Comparison of ENCODE assay signal across 19 cellular contexts in genomic region chr17:63816123-63816522, GRCh38. TPM values are rescaled to one million over a fixed set of nuclear protein-coding genes. Genes with fewer than 3 reads are reported as not detected.
A peak's percentile ranks its signal among the peaks of the same experiment; 100 is the strongest.
DNase-seq lines count a peak whose midpoint lies in the region; ATAC-seq, FAIRE-seq and TF ChIP-seq lines count a peak whose summit lies in the region.
"Had no signal": no experiment of that assay in that cellular context is flagged by ENCODE, and none has a peak within 500 bp of the region (broad histone marks: within the 10 kb centered on the region; RNA-seq: fewer than 3 reads in every experiment).

No MANE protein-coding gene starts in this region.

- H3K36me3 ChIP-seq in SK-N-SH (replicated peaks in 1 of 2; ENCODE audit: control insufficient read depth in 1 of 2, insufficient read depth in 2 of 2, low read length in 1 of 2) (peaks cover 94 to 95% of the 10 kb centered on the region in 2 experiments), SJSA1 (peaks cover 97% of the 10 kb centered on the region), suprapubic skin (peaks cover 100% of the 10 kb centered on the region)

- no peak for TF ChIP-seq POLR2A in A549 (IDR thresholded peaks at IDR 0.05; ENCODE audit: low read length)
- no peak for TF ChIP-seq POLR2A in suprapubic skin (IDR thresholded peaks at IDR 0.05)

- WGBS in SK-N-SH (ENCODE audit: low lambda C conversion rate): 88% methylated on average over 2 of the region's 2 CpGs
- WGBS in A549 (ENCODE audit: missing lambda C conversion rate): 92% methylated on average over 2 of the region's 2 CpGs
- WGBS in suprapubic skin: 91% methylated on average over 2 of the region's 2 CpGs

- ATAC-seq in SK-N-SH treated with all-trans-retinoic acid at 6 μM for 48 hours (no peak), A549 (no peak), HG03460 (IDR thresholded peaks at IDR 0.05; ENCODE audit: unreplicated experiment) (no peak)
- ATAC-seq: HCT116 had no signal

- CTCF ChIA-PET in SK-N-SH (lab: Yijun Ruan, JAX): interaction anchor here (1.1 to 2.2 kb wide), 6 partner anchors 10 to 120 kb away, joined by 3 to 8 read pairs (median 4); no protein-coding TSS in a partner anchor
- CTCF ChIA-PET in A549 (lab: Yijun Ruan, JAX): interaction anchor here (1.5 to 5.7 kb wide), 5 partner anchors 11 to 33 kb away, joined by 5 to 33 read pairs (median 8); partner anchors contain the start of genes FTSJ3 and PSMC5

- H3K4me3 ChIP-seq in SK-N-SH (ENCODE audit: low read depth in 2 of 2, low read length in 1 of 2) (no peak overlapping the region), A549 (no peak overlapping the region), SJSA1 (no peak overlapping the region), suprapubic skin (no peak overlapping the region)

- H3K9me3 ChIP-seq in SK-N-SH: no peaks in the 10 kb centered on the region
- no peaks in the 10 kb centered on the region for H3K9me3 ChIP-seq in A549
- H3K9me3 ChIP-seq in SJSA1 (replicated peaks): no peaks in the 10 kb centered on the region
- H3K9me3 ChIP-seq in suprapubic skin: no peaks in the 10 kb centered on the region

- TF ChIP-seq RAD21 in SK-N-SH (IDR thresholded peaks at IDR 0.05; ENCODE audit: low read length) (no peak), A549 (conservative IDR thresholded peaks at IDR 0.05 in 1 of 2, IDR thresholded peaks at IDR 0.05 in 1 of 2) (no peak)

- H3K27ac ChIP-seq in SK-N-SH (ENCODE audit: low read depth in 2 of 2, low read length in 1 of 2): peak overlapping the region; percentile 3 to 4; a peak in 2 of 4 replicates
- H3K27ac ChIP-seq in A549: no peak overlapping the region
- peak overlapping the region; percentile 18 for H3K27ac ChIP-seq in SJSA1
- no peak overlapping the region for H3K27ac ChIP-seq in suprapubic skin
- H3K27ac ChIP-seq: 22Rv1, C4-2B had no signal

- TF ChIP-seq EP300 in SK-N-SH (IDR thresholded peaks at IDR 0.05; ENCODE audit: borderline replicate concordance in 1 of 2, low read depth in 1 of 2, low read length in 1 of 2) (no peak), A549 (IDR thresholded peaks at IDR 0.05) (no peak), suprapubic skin (IDR thresholded peaks at IDR 0.05) (no peak)

- TF ChIP-seq CTCF in SK-N-SH (IDR thresholded peaks at IDR 0.05) (no peak), A549 (IDR thresholded peaks at IDR 0.05) (no peak), suprapubic skin (IDR thresholded peaks at IDR 0.05) (no peak)

- POLR2A ChIA-PET in SK-N-SH (lab: Yijun Ruan, JAX): no interaction called here
- POLR2A ChIA-PET in A549 (lab: Yijun Ruan, JAX): interaction anchor here (1.0 kb wide), 2 partner anchors 11 to 43 kb away, joined by 3 read pairs; partner anchors contain the start of genes CCDC47 and PSMC5

- H3K79me2 ChIP-seq in SK-N-SH (ENCODE audit: insufficient read depth): peaks cover 23% of the 10 kb centered on the region; the same call in 1 of the 2 replicates

- H3K9me2 ChIP-seq in SK-N-SH: no peaks in the 10 kb centered on the region

- H3K4me1 ChIP-seq in SK-N-SH (ENCODE audit: control insufficient read depth in 1 of 2, insufficient read depth in 2 of 2, low read depth in 1 of 2, low read length in 1 of 2) (no peaks in the 10 kb centered on the region; a peak in 1 of 4 replicates), A549 (peaks cover 24% of the 10 kb centered on the region), SJSA1 (replicated peaks) (peaks cover 32% of the 10 kb centered on the region), suprapubic skin (no peaks in the 10 kb centered on the region)

- FAIRE-seq in A549 (lab: Jason Lieb, UNC): no peak
- FAIRE-seq: GM18507, H1 had no signal

- H3K27me3 ChIP-seq in SK-N-SH (ENCODE audit: insufficient read depth) (no peaks in the 10 kb centered on the region), SJSA1 (replicated peaks) (no peaks in the 10 kb centered on the region), suprapubic skin (no peaks in the 10 kb centered on the region)

- H2AFZ ChIP-seq in SK-N-SH (ENCODE audit: low read depth): no peak overlapping the region

- peaks cover 23% of the 10 kb centered on the region; the same call in 1 of the 2 replicates for H4K20me1 ChIP-seq in SK-N-SH (ENCODE audit: insufficient read depth)

- DNase-seq in SK-N-SH (no peak), A549 (ENCODE audit: low read depth in 1 of 2, low spot score in 1 of 2) (no peak), SJSA1 (ENCODE audit: low read depth in 1 of 2, low spot score in 2 of 2) (no peak), suprapubic skin (ENCODE audit: low spot score in 2 of 2) (no peak)
- DNase-seq: Calu3; CD8-positive, alpha-beta memory T cell; DMS153; NCI-H1694; NCI-H2081; NCI-H2171 treated with DMSO at 0.1 percent for 48 hours; NCI-H526; Right ventricle myocardium superior had no signal

- no peak overlapping the region for H3K4me2 ChIP-seq in SK-N-SH
- H3K4me2 ChIP-seq in A549: no peak overlapping the region

- H3F3A ChIP-seq in SK-N-SH (replicated peaks; ENCODE audit: insufficient read depth): peaks cover 54% of the 10 kb centered on the region

- no peak overlapping the region for H3K9ac ChIP-seq in SK-N-SH

TF ChIP-seq in SK-N-SH, 30 proteins besides CTCF, POLR2A, EP300 and RAD21 (continues in another document):
- TF ChIP-seq FOXJ3 (CRISPR knock-in tag; IDR thresholded peaks at IDR 0.05) (no peak), CHD2 (IDR thresholded peaks at IDR 0.05; ENCODE audit: low read length, partially characterized antibody) (peak; percentile 22)

TF ChIP-seq in SK-N-SH treated with all-trans-retinoic acid at 6 μM for 48 hours, 23 proteins besides CTCF, POLR2A, EP300 and RAD21 (continues in another document):
- no peak for TF ChIP-seq ZFP30 (CRISPR knock-in tag; IDR thresholded peaks at IDR 0.05)
- TF ChIP-seq OSR1 (CRISPR knock-in tag; IDR thresholded peaks at IDR 0.05): no peak
- TF ChIP-seq ZNF8 (CRISPR knock-in tag; IDR thresholded peaks at IDR 0.05): no peak

TF ChIP-seq in A549, 52 proteins besides CTCF, POLR2A, EP300 and RAD21:
- TF ChIP-seq MAFK (IDR thresholded peaks at IDR 0.05; ENCODE audit: partially characterized antibody) (peak; percentile 84), JUNB (IDR thresholded peaks at IDR 0.05) (no peak)

RNA-seq across cellular contexts. Expression of gene PSMC5, which starts 11.1 kb away (rescaled TPM):
- polyA plus RNA-seq in SK-N-SH (2012; rRNA removed) (424 and 468 TPM in 2 replicates), A549 (2011; rRNA removed) (222 and 303 TPM in 2 replicates), A549 (2017; fragmentation: RNase III; extraction: RNeasy Plus Mini Kit Qiagen cat#74134 plus additional on column Dnase treatment) (399 to 406 TPM (median 399 TPM) in 3 replicates)
- polyA plus RNA-seq in SK-N-SH (2012; cell fraction: cytosol; rRNA removed): 441 and 497 TPM in 2 replicates
- polyA plus RNA-seq in SK-N-SH (2012; cell fraction: nucleus; rRNA removed): 369 and 384 TPM in 2 replicates
- 297 and 348 TPM in 2 replicates for polyA plus RNA-seq in A549 (2012; cell fraction: cytosol; rRNA removed)
- polyA plus RNA-seq in A549 (2012; cell fraction: nucleus; rRNA removed): 173 and 210 TPM in 2 replicates
- polyA minus RNA-seq in A549 (2011; rRNA and poly(A)+ RNA removed): 234 and 240 TPM in 2 replicates
- 54.4 and 63.7 TPM in 2 replicates for total RNA-seq in SJSA1 (2014; rRNA removed; shearing (Covaris generic))
- total RNA-seq in suprapubic skin: 100 to 1,000 TPM; 105 to 144 (median 118) TPM

RNA-seq across cellular contexts. Expression of gene FTSJ3, which starts 11.3 kb away (rescaled TPM):
- polyA plus RNA-seq in SK-N-SH (2012; rRNA removed) (148 and 180 TPM in 2 replicates), A549 (2011; rRNA removed) (62.6 and 74.5 TPM in 2 replicates), A549 (2017; fragmentation: RNase III; extraction: RNeasy Plus Mini Kit Qiagen cat#74134 plus additional on column Dnase treatment) (95.7 to 104 TPM (median 98.6 TPM) in 3 replicates)
- polyA plus RNA-seq in SK-N-SH (2012; cell fraction: cytosol; rRNA removed): 147 and 150 TPM in 2 replicates
- polyA plus RNA-seq in SK-N-SH (2012; cell fraction: nucleus; rRNA removed): 242 and 303 TPM in 2 replicates
- polyA plus RNA-seq in A549 (2012; cell fraction: cytosol; rRNA removed): 54.7 and 62.3 TPM in 2 replicates
- 82.3 and 82.7 TPM in 2 replicates for polyA plus RNA-seq in A549 (2012; cell fraction: nucleus; rRNA removed)
- 92.7 and 119 TPM in 2 replicates for polyA minus RNA-seq in A549 (2011; rRNA and poly(A)+ RNA removed)
- 68.9 and 80.2 TPM in 2 replicates for total RNA-seq in SJSA1 (2014; rRNA removed; shearing (Covaris generic))
- 10 to 100 TPM; 46.4 to 54.7 (median 48.4) TPM for total RNA-seq in suprapubic skin

RNA-seq across cellular contexts. Expression of gene SMARCD2, which starts 26.4 kb away (rescaled TPM):
- polyA plus RNA-seq in SK-N-SH (2012; rRNA removed) (89.1 and 106 TPM in 2 replicates), A549 (2011; rRNA removed) (52.7 and 61.9 TPM in 2 replicates), A549 (2017; fragmentation: RNase III; extraction: RNeasy Plus Mini Kit Qiagen cat#74134 plus additional on column Dnase treatment) (37.5 to 40.4 TPM (median 39.8 TPM) in 3 replicates)
- polyA plus RNA-seq in SK-N-SH (2012; cell fraction: cytosol; rRNA removed): 62.3 and 82.2 TPM in 2 replicates
- 84.7 and 121 TPM in 2 replicates for polyA plus RNA-seq in SK-N-SH (2012; cell fraction: nucleus; rRNA removed)
- polyA plus RNA-seq in A549 (2012; cell fraction: cytosol; rRNA removed): 54.2 and 62.9 TPM in 2 replicates
- 76.0 and 84.7 TPM in 2 replicates for polyA plus RNA-seq in A549 (2012; cell fraction: nucleus; rRNA removed)
- 94.7 and 102 TPM in 2 replicates for polyA minus RNA-seq in A549 (2011; rRNA and poly(A)+ RNA removed)
- 75.9 and 115 TPM in 2 replicates for total RNA-seq in SJSA1 (2014; rRNA removed; shearing (Covaris generic))
- 100 to 1,000 TPM; 234 to 337 (median 309) TPM for total RNA-seq in suprapubic skin

RNA-seq across cellular contexts. Expression of gene DDX42, which starts 42.2 kb away (rescaled TPM):
- 115 and 143 TPM in 2 replicates for polyA plus RNA-seq in SK-N-SH (2012; rRNA removed)
- polyA plus RNA-seq in SK-N-SH (2012; cell fraction: cytosol; rRNA removed): 88.6 and 100 TPM in 2 replicates
- 286 and 396 TPM in 2 replicates for polyA plus RNA-seq in SK-N-SH (2012; cell fraction: nucleus; rRNA removed)
- polyA plus RNA-seq in A549 (2011; rRNA removed): 249 and 262 TPM in 2 replicates
- polyA plus RNA-seq in A549 (2012; cell fraction: cytosol; rRNA removed): 66.1 and 76.8 TPM in 2 replicates
- 86.7 and 129 TPM in 2 replicates for polyA plus RNA-seq in A549 (2012; cell fraction: nucleus; rRNA removed)
- 124 to 137 TPM (median 126 TPM) in 3 replicates for polyA plus RNA-seq in A549 (2017; fragmentation: RNase III; extraction: RNeasy Plus Mini Kit Qiagen cat#74134 plus additional on column Dnase treatment)
- 74.8 and 77.9 TPM in 2 replicates for polyA minus RNA-seq in A549 (2011; rRNA and poly(A)+ RNA removed)
- 102 and 118 TPM in 2 replicates for total RNA-seq in SJSA1 (2014; rRNA removed; shearing (Covaris generic))
- total RNA-seq in suprapubic skin: 100 to 1,000 TPM in 2 of 4 donors, 10 to 100 TPM in 2; 56.9 to 222 (median 84.9) TPM

RNA-seq across cellular contexts. Expression of gene CCDC47, which starts 42.7 kb away (rescaled TPM):
- polyA plus RNA-seq in SK-N-SH (2012; rRNA removed): 76.6 and 90.7 TPM in 2 replicates
- polyA plus RNA-seq in SK-N-SH (2012; cell fraction: cytosol; rRNA removed): 109 and 134 TPM in 2 replicates
- polyA plus RNA-seq in SK-N-SH (2012; cell fraction: nucleus; rRNA removed): 48.9 and 56.0 TPM in 2 replicates
- 135 and 163 TPM in 2 replicates for polyA plus RNA-seq in A549 (2011; rRNA removed)
- 37.3 and 46.3 TPM in 2 replicates for polyA plus RNA-seq in A549 (2012; cell fraction: cytosol; rRNA removed)
- polyA plus RNA-seq in A549 (2012; cell fraction: nucleus; rRNA removed): 28.2 and 30.7 TPM in 2 replicates
- polyA plus RNA-seq in A549 (2017; fragmentation: RNase III; extraction: RNeasy Plus Mini Kit Qiagen cat#74134 plus additional on column Dnase treatment): 136 to 141 TPM (median 139 TPM) in 3 replicates
- 40.9 and 48.1 TPM in 2 replicates for polyA minus RNA-seq in A549 (2011; rRNA and poly(A)+ RNA removed)
- total RNA-seq in SJSA1 (2014; rRNA removed; shearing (Covaris generic)): 106 and 125 TPM in 2 replicates
- total RNA-seq in suprapubic skin: 10 to 100 TPM; 48.1 to 70.0 (median 62.9) TPM

Comparison
In these comparisons a context has a peak if more than half of its experiments do, and no peak if none do; other contexts are left out.
1. H3K27ac ChIP-seq: peak in SK-N-SH (2 of 2) and SJSA1 (single experiment); none in A549 (0 of 2) and suprapubic skin (single experiment).
2. Of the 12 proteins assayed by ChIP-seq in both A549 and SK-N-SH: peak only in A549: none; only in SK-N-SH: CHD2; in both: none; in neither: 11.